9 cellular contexts compared by ENCODE assay signal in genomic region chr2:214410918-214411554, GRCh38. TPM values are rescaled to one million over a fixed set of nuclear protein-coding genes. Genes with fewer than 3 reads are reported as not detected.
DNase-seq lines count a peak whose midpoint lies in the region; ATAC-seq and TF ChIP-seq lines count a peak whose summit lies in the region.
"Had no signal": no experiment of that assay in that cellular context is flagged by ENCODE, and none has a peak within 500 bp of the region (broad histone marks: within the 10 kb centered on the region; RNA-seq: fewer than 3 reads in every experiment).

Gene VWC2L, plus strand, starts transcription at chr2:214411054. Its CDS starts 3,140 bp downstream, at chr2:214414194.

- no peak within 1 kb of the TSS for H3K4me3 ChIP-seq in left ventricle myocardium inferior
- no peak within 1 kb of the TSS for H3K4me3 ChIP-seq in effector memory CD4-positive, alpha-beta T cell (ENCODE audit: insufficient read depth, low read depth, low read length, poor library complexity, severe bottlenecking)

- no peak within 1 kb of the TSS for H3K4me3 Mint-ChIP-seq in activated naive CD8-positive, alpha-beta T cell treated with anti-CD3 and anti-CD28 coated beads, Interleukin-2, amount 10 ng/mL, durations not matched to agents 7 days and 5 days

- no peaks in the 10 kb centered on the region for H3K4me1 ChIP-seq in left ventricle myocardium inferior
- no peaks in the 10 kb centered on the region for H3K4me1 ChIP-seq in effector memory CD4-positive, alpha-beta T cell (ENCODE audit: control insufficient read depth, insufficient read depth, low read length, poor library complexity, severe bottlenecking)

- H3K9me3 ChIP-seq in left ventricle myocardium inferior (replicated peaks): no peaks in the 10 kb centered on the region
- H3K9me3 ChIP-seq in effector memory CD4-positive, alpha-beta T cell (ENCODE audit: control insufficient read depth, low read length): no peaks in the 10 kb centered on the region

- intact Hi-C loops in left ventricle myocardium inferior (cut with micrococcal nuclease): no loop called here

- H3K27me3 ChIP-seq in left ventricle myocardium inferior (ENCODE audit: low read depth): no peaks in the 10 kb centered on the region
- no peaks in the 10 kb centered on the region for H3K27me3 ChIP-seq in effector memory CD4-positive, alpha-beta T cell (replicated peaks; ENCODE audit: control insufficient read depth, insufficient read depth, low read length, poor library complexity, severe bottlenecking)

- peak; percentile 21 for DNase-seq in GM04503 (ENCODE audit: low read depth)
- DNase-seq in NCI-H526 (lab: John Stamatoyannopoulos, UW): peak; percentile 41 to 70
- peak; percentile 50 for DNase-seq in activated naive CD8-positive, alpha-beta T cell treated with anti-CD3 and anti-CD28 coated beads, Interleukin-2, amount 10 ng/mL, durations not matched to agents 7 days and 5 days
- DNase-seq in left ventricle myocardium inferior: peak; percentile 68
- DNase-seq in putamen (ENCODE audit: low spot score): peak; percentile 86
- no peak for DNase-seq in GM19240 (ENCODE audit: insufficient read length, low spot score)
- no peak for DNase-seq in effector memory CD4-positive, alpha-beta T cell

- H3K36me3 ChIP-seq in left ventricle myocardium inferior: no peaks in the 10 kb centered on the region
- no peaks in the 10 kb centered on the region for H3K36me3 ChIP-seq in effector memory CD4-positive, alpha-beta T cell (ENCODE audit: control insufficient read depth, insufficient read depth, low read length)

- H3K27ac Mint-ChIP-seq in activated naive CD8-positive, alpha-beta T cell treated with anti-CD3 and anti-CD28 coated beads, Interleukin-2, amount 10 ng/mL, durations not matched to agents 7 days and 5 days: no peak within 1 kb of the TSS

- no peaks in the 10 kb centered on the region for H3K9me3 Mint-ChIP-seq in activated naive CD8-positive, alpha-beta T cell treated with anti-CD3 and anti-CD28 coated beads, Interleukin-2, amount 10 ng/mL, durations not matched to agents 7 days and 5 days

- no peak within 1 kb of the TSS for H3K27ac ChIP-seq in left ventricle myocardium inferior (replicated peaks)
- no peak within 1 kb of the TSS for H3K27ac ChIP-seq in effector memory CD4-positive, alpha-beta T cell (ENCODE audit: insufficient read depth, low read length, poor library complexity, severe bottlenecking)

- TF ChIP-seq CTCF in left ventricle myocardium inferior (IDR thresholded peaks at IDR 0.05; ENCODE audit: borderline replicate concordance): no peak

- no peaks in the 10 kb centered on the region for H3K36me3 Mint-ChIP-seq in activated naive CD8-positive, alpha-beta T cell treated with anti-CD3 and anti-CD28 coated beads, Interleukin-2, amount 10 ng/mL, durations not matched to agents 7 days and 5 days

- H3K27me3 Mint-ChIP-seq in activated naive CD8-positive, alpha-beta T cell treated with anti-CD3 and anti-CD28 coated beads, Interleukin-2, amount 10 ng/mL, durations not matched to agents 7 days and 5 days: no peaks in the 10 kb centered on the region

- peak; percentile 71 for ATAC-seq in HG02852 (IDR thresholded peaks at IDR 0.05; ENCODE audit: unreplicated experiment)
- ATAC-seq in activated naive CD8-positive, alpha-beta T cell treated with anti-CD3 and anti-CD28 coated beads, Interleukin-2, amount 10 ng/mL, durations not matched to agents 7 days and 5 days (ENCODE audit: low read depth): peak; percentile 42

- POLR2A ChIA-PET in activated naive CD8-positive, alpha-beta T cell treated with anti-CD3 and anti-CD28 coated beads, Interleukin-2, amount 10 ng/mL, durations not matched to agents 7 days and 5 days (lab: Charles Lee): no interaction called here

- H3K4me1 Mint-ChIP-seq in activated naive CD8-positive, alpha-beta T cell treated with anti-CD3 and anti-CD28 coated beads, Interleukin-2, amount 10 ng/mL, durations not matched to agents 7 days and 5 days: no peaks in the 10 kb centered on the region

RNA-seq across cellular contexts. Expression of gene VWC2L, which starts in this region (rescaled TPM):
- total RNA-seq in activated naive CD8-positive, alpha-beta T cell treated with anti-CD3 and anti-CD28 coated beads, Interleukin-2, amount 10 ng/mL, durations not matched to agents 7 days and 5 days: not detected
- not detected for total RNA-seq in left ventricle myocardium inferior
- total RNA-seq: T-helper 1 cell treated with Interleukin-12 subunit alpha and Interleukin-12 subunit beta and Interleukin-4 antibody, amounts not matched to agents 30 ng/mL and 1 ng/mL, for 36 hours had no signal

Comparison
In these comparisons a context has a peak if more than half of its experiments do, and no peak if none do; other contexts are left out.
1. Peak in DNase-seq and ATAC-seq in activated naive CD8-positive, alpha-beta T cell treated with anti-CD3 and anti-CD28 coated beads, Interleukin-2, amount 10 ng/mL, durations not matched to agents 7 days and 5 days; RNA of the gene not detected or under 1 TPM.
2. Peak in DNase-seq in left ventricle myocardium inferior; RNA of the gene not detected or under 1 TPM.
3. DNase-seq: peak in GM04503 (single experiment), NCI-H526 (2 of 2) and putamen (single experiment); none in GM19240 (single experiment) and effector memory CD4-positive, alpha-beta T cell (0 of 3).